ENCODE assay signal across 8 cellular contexts in the genomic region with DNA sequence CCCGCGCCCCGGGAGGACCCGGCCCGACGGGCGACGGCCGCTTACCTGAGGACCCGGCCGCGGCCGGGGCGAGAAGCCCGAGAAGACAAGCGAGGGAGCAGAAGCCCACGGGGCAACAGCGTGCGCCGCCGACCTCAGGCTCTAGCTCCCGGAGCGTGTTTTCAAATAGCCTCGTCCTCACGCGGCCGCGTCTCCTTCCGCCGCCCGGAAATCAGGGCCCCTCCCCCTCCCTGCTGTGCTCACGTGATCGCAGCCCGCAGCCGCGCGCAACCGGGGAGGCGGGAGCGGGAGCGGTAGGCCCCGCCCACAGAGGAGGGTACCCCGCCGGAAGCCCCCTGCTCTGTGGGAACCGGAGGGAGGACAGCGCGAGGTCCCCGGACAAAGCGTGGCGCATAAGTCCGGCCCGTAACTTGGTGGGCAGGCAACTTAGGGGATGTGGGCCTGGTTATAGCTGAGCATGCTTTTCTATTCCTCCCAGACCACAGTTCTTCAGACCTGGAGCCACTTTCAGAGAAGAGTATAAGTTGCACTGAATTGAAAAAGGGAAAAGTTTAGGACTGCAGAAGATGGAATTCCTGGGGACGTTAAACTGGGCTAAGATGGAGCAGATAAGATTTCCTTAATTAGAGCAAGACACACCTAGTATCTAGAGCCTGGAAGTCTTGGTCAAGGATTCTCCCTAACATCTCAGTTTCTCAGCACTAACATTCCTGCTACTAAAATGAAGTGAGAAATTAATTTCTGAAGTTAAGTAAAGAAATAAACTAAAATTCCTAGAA. TPM values are rescaled to one million over a fixed set of nuclear protein-coding genes. Genes with fewer than 3 reads are reported as not detected.
A peak's percentile ranks its signal among the peaks of the same experiment; 100 is the strongest.
DNase-seq lines count a peak whose midpoint lies in the region; ATAC-seq and TF ChIP-seq lines count a peak whose summit lies in the region.

A gene (minus strand): TSS at position 216 of the 779 bp plus-strand sequence. CDS start 3,579 bp downstream, outside the sequence.

- ATAC-seq in HG02852 (IDR thresholded peaks at IDR 0.05; ENCODE audit: unreplicated experiment): peak; percentile 76
- peak; percentile 99 for ATAC-seq in upper lobe of right lung

- H3K36me3 Mint-ChIP-seq in progenitor cell of endocrine pancreas (ENCODE audit: insufficient read depth): peaks cover 14% of the 10 kb centered on the region

- H3K9me3 Mint-ChIP-seq in progenitor cell of endocrine pancreas (ENCODE audit: low read depth): peaks cover 17% of the 10 kb centered on the region

- no peak for TF ChIP-seq CTCF in GM13976 (IDR thresholded peaks at IDR 0.05; ENCODE audit: borderline replicate concordance, control extremely low read depth, extremely low read depth, insufficient read depth, missing control alignments)
- no peak for TF ChIP-seq CTCF in left ventricle myocardium inferior (IDR thresholded peaks at IDR 0.05; ENCODE audit: borderline replicate concordance)
- no peak for TF ChIP-seq CTCF in progenitor cell of endocrine pancreas (IDR thresholded peaks at IDR 0.05; ENCODE audit: unreplicated experiment)
- no peak for TF ChIP-seq CTCF in upper lobe of right lung (IDR thresholded peaks at IDR 0.05)

- H3K4me3 Mint-ChIP-seq in progenitor cell of endocrine pancreas (ENCODE audit: low read depth): peak within 1 kb of the TSS; percentile 98

- no peaks in the 10 kb centered on the region for H3K27me3 Mint-ChIP-seq in progenitor cell of endocrine pancreas

- peak within 1 kb of the TSS; percentile 87 for H3K27ac ChIP-seq in left ventricle myocardium inferior (replicated peaks)
- H3K27ac ChIP-seq in upper lobe of right lung: peak within 1 kb of the TSS; percentile 81

- H3K36me3 ChIP-seq in left ventricle myocardium inferior: no peaks in the 10 kb centered on the region
- H3K36me3 ChIP-seq in upper lobe of right lung: no peaks in the 10 kb centered on the region

- intact Hi-C loops in T-helper 1 cell treated with Interleukin-12 subunit alpha and Interleukin-12 subunit beta and Interleukin-4 antibody, amounts not matched to agents 30 ng/mL and 1 ng/mL, for 36 hours (cut with micrococcal nuclease): loop anchor here (1.0 to 5.0 kb wide), 14 partner anchors 58 to 1556 kb away; a partner anchor contains a TSS
- intact Hi-C loops in left ventricle myocardium inferior (cut with micrococcal nuclease): loop anchor here (10.0 kb wide), 1 partner anchor 82 kb away; no protein-coding TSS in a partner anchor
- intact Hi-C loops in upper lobe of right lung (cut with DNase I): loop anchor here (10.0 kb wide), 1 partner anchor 62 kb away; no protein-coding TSS in a partner anchor

- H3K27me3 ChIP-seq in left ventricle myocardium inferior (ENCODE audit: low read depth) (no peaks in the 10 kb centered on the region), upper lobe of right lung (no peaks in the 10 kb centered on the region)

- H3K9me3 ChIP-seq in left ventricle myocardium inferior (replicated peaks) (no peaks in the 10 kb centered on the region), upper lobe of right lung (no peaks in the 10 kb centered on the region)

- DNase-seq in GM13976 (ENCODE audit: low spot score) (peak; percentile 95), NCI-H146 treated with DMSO at 0.1 percent for 48 hours (lab: John Stamatoyannopoulos, UW; ENCODE audit: unreplicated experiment) (peak; percentile 50), amniotic stem cell (lab: John Stamatoyannopoulos, UW) (peak; percentile 49), left ventricle myocardium inferior (peak; percentile 89), progenitor cell of endocrine pancreas (ENCODE audit: low spot score, unreplicated experiment) (peak; percentile 90), upper lobe of right lung (peak; percentile 94)

- in situ Hi-C loops in GM13976 (cut with MboI; ENCODE audit: low sequenced_read_pairs, unreplicated experiment): no loop called here

- H3K4me1 ChIP-seq in left ventricle myocardium inferior (peaks cover 39% of the 10 kb centered on the region), upper lobe of right lung (peaks cover 12% of the 10 kb centered on the region)

- H3K27ac Mint-ChIP-seq in progenitor cell of endocrine pancreas: peak within 1 kb of the TSS; percentile 94

- H3K4me3 ChIP-seq in left ventricle myocardium inferior (peak within 1 kb of the TSS; percentile 99), upper lobe of right lung (peak within 1 kb of the TSS; percentile 92)

- H3K4me1 Mint-ChIP-seq in progenitor cell of endocrine pancreas (ENCODE audit: low read depth): peaks cover 38% of the 10 kb centered on the region

RNA-seq across cellular contexts. Expression of the gene that starts here (rescaled TPM):
- total RNA-seq in T-helper 1 cell treated with Interleukin-12 subunit alpha and Interleukin-12 subunit beta and Interleukin-4 antibody, amounts not matched to agents 30 ng/mL and 1 ng/mL, for 36 hours: 17.6 and 19.2 TPM in 2 replicates
- total RNA-seq in left ventricle myocardium inferior (7.7 TPM), progenitor cell of endocrine pancreas (35.1 and 38.6 TPM in 2 replicates), upper lobe of right lung (13.0 TPM)

Comparison
In these comparisons a context has a peak if more than half of its experiments do, and no peak if none do; other contexts are left out.
1. Peak in every context shown above with its lines: DNase-seq, ATAC-seq, H3K4me3 ChIP-seq and H3K27ac ChIP-seq.